In the genomic region with DNA sequence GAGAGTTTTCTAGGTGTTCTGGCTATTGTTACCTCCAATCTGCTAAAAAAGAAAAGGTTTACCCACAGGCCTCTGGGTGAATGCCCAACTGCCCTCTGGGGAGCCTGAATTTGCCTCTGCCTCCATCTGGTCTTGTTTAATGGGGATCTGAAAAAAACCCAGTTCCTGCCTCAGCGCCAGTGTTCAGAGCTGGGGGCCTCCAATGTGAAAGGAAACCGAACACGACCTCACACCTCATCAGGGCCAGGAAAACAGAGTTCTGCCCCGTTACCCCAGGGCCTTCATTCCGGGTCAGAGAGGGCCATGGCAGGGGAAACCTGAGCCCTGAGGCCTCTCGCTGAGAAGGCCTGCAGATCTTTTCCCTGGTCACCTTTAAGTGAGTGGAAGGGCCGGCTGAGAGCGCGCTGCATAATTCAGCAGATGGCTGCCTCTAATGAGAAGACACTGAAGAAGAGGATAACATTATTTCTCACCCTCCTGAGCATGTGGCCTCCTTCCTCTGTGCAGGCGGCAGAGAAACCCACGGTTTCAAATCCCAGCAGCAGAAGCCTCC, we compare ENCODE assay signal across 1 cellular context.
TF ChIP-seq lines count a peak whose summit lies in the region.

No MANE protein-coding gene starts in this region.

TF ChIP-seq in GM23338, 12 proteins besides CTCF, POLR2A, EP300 and RAD21 (continued from another document):
- TF ChIP-seq, protein P1, sequence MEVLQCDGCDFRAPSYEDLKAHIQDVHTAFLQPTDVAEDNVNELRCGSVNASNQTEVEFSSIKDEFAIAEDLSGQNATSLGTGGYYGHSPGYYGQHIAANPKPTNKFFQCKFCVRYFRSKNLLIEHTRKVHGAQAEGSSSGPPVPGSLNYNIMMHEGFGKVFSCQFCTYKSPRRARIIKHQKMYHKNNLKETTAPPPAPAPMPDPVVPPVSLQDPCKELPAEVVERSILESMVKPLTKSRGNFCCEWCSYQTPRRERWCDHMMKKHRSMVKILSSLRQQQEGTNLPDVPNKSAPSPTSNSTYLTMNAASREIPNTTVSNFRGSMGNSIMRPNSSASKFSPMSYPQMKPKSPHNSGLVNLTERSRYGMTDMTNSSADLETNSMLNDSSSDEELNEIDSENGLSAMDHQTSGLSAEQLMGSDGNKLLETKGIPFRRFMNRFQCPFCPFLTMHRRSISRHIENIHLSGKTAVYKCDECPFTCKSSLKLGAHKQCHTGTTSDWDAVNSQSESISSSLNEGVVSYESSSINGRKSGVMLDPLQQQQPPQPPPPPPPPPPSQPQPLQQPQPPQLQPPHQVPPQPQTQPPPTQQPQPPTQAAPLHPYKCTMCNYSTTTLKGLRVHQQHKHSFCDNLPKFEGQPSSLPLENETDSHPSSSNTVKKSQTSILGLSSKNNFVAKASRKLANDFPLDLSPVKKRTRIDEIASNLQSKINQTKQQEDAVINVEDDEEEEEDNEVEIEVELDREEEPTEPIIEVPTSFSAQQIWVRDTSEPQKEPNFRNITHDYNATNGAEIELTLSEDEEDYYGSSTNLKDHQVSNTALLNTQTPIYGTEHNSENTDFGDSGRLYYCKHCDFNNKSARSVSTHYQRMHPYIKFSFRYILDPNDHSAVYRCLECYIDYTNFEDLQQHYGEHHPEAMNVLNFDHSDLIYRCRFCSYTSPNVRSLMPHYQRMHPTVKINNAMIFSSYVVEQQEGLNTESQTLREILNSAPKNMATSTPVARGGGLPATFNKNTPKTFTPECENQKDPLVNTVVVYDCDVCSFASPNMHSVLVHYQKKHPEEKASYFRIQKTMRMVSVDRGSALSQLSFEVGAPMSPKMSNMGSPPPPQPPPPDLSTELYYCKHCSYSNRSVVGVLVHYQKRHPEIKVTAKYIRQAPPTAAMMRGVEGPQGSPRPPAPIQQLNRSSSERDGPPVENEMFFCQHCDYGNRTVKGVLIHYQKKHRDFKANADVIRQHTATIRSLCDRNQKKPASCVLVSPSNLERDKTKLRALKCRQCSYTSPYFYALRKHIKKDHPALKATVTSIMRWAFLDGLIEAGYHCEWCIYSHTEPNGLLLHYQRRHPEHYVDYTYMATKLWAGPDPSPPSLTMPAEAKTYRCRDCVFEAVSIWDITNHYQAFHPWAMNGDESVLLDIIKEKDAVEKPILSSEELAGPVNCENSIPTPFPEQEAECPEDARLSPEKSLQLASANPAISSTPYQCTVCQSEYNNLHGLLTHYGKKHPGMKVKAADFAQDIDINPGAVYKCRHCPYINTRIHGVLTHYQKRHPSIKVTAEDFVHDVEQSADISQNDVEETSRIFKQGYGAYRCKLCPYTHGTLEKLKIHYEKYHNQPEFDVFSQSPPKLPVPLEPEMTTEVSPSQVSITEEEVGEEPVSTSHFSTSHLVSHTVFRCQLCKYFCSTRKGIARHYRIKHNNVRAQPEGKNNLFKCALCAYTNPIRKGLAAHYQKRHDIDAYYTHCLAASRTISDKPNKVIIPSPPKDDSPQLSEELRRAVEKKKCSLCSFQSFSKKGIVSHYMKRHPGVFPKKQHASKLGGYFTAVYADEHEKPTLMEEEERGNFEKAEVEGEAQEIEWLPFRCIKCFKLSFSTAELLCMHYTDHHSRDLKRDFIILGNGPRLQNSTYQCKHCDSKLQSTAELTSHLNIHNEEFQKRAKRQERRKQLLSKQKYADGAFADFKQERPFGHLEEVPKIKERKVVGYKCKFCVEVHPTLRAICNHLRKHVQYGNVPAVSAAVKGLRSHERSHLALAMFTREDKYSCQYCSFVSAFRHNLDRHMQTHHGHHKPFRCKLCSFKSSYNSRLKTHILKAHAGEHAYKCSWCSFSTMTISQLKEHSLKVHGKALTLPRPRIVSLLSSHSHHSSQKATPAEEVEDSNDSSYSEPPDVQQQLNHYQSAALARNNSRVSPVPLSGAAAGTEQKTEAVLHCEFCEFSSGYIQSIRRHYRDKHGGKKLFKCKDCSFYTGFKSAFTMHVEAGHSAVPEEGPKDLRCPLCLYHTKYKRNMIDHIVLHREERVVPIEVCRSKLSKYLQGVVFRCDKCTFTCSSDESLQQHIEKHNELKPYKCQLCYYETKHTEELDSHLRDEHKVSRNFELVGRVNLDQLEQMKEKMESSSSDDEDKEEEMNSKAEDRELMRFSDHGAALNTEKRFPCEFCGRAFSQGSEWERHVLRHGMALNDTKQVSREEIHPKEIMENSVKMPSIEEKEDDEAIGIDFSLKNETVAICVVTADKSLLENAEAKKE (CRISPR knock-in tag; IDR thresholded peaks at IDR 0.05): no peak
- TF ChIP-seq EZH2phosphoT487 (IDR thresholded peaks at IDR 0.05; ENCODE audit: unreplicated experiment): no peak
